In the genomic region with DNA sequence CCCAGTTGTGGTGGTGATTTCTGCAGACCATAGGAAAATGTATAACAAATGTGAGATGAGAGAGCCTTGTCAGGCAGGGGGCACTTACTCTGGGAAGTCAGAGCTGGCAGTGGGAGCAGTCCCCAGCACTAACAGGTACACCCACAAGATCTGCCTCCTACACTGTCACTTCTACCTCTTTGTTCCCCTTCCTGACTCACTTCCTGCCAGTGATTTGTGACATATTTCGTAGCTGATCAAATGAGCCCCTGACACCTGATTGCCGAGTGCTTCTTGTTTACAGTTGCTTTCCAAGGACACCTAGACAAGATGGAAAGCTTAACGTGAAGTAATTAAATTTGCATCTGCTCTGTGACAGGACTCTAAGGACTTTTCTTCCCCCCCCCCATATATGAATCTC, we compare ENCODE assay signal across 9 cellular contexts. TPM values are rescaled to one million over a fixed set of nuclear protein-coding genes. Genes with fewer than 3 reads are reported as not detected.
A peak's percentile ranks its signal among the peaks of the same experiment; 100 is the strongest.
DNase-seq lines count a peak whose midpoint lies in the region; ATAC-seq, FAIRE-seq and TF ChIP-seq lines count a peak whose summit lies in the region.
"Had no signal": no experiment of that assay in that cellular context is flagged by ENCODE, and none has a peak within 500 bp of the region (broad histone marks: within the 10 kb centered on the region; RNA-seq: fewer than 3 reads in every experiment).

No MANE protein-coding gene starts in this region.

- H3K27ac Mint-ChIP-seq in activated naive CD8-positive, alpha-beta T cell = peak overlapping the region; percentile 16

- peak overlapping the region; percentile 26 for H3K4me2 ChIP-seq in Loucy (ENCODE audit: low read depth, low read length, poor library complexity, severe bottlenecking)

- FAIRE-seq in GM18507 (lab: Jason Lieb, UNC) (peak; percentile 29), pancreas (lab: Jason Lieb, UNC) (no peak)

- H3K36me3 ChIP-seq in Loucy (ENCODE audit: insufficient read depth, low read length) (no peaks in the 10 kb centered on the region), pancreas (no peaks in the 10 kb centered on the region)

- H3K27me3 Mint-ChIP-seq in activated naive CD8-positive, alpha-beta T cell = no peaks in the 10 kb centered on the region

- H4K20me1 ChIP-seq in Loucy (ENCODE audit: insufficient read depth, low read length, poor library complexity, severe bottlenecking) = no peaks in the 10 kb centered on the region

- no peaks in the 10 kb centered on the region for H3F3A ChIP-seq in Loucy (ENCODE audit: low read depth)

- H3K9ac ChIP-seq in Loucy (ENCODE audit: low read depth, low read length, poor library complexity, severe bottlenecking) = no peak overlapping the region

- H3K4me1 Mint-ChIP-seq in activated naive CD8-positive, alpha-beta T cell (ENCODE audit: low read depth) = peaks cover 42% of the 10 kb centered on the region

- no peak overlapping the region for H3K4me3 ChIP-seq in Loucy (ENCODE audit: low read length, poor library complexity, severe bottlenecking)
- no peak overlapping the region for H3K4me3 ChIP-seq in pancreas

- TF ChIP-seq POLR2A in erythroblast (IDR thresholded peaks at IDR 0.05; ENCODE audit: low read length) = no peak

- H3K36me3 Mint-ChIP-seq in activated naive CD8-positive, alpha-beta T cell = peaks cover 11% of the 10 kb centered on the region

- TF ChIP-seq CTCF in Loucy (conservative IDR thresholded peaks at IDR 0.05; ENCODE audit: low read length) = no peak
- no peak for TF ChIP-seq CTCF in pancreas (IDR thresholded peaks at IDR 0.05)

- intact Hi-C loops in pancreas (cut with DNase I) = no loop called here

- 9 to 10% methylated on average over 3 of the region's 3 CpGs for WGBS in pancreas, 2 donors

- peaks cover 19% of the 10 kb centered on the region for H3K4me1 ChIP-seq in Loucy (ENCODE audit: insufficient read depth, low read length, poor library complexity, severe bottlenecking)
- peaks cover 11 to 37% (median 16%) of the 10 kb centered on the region in 3 donors for H3K4me1 ChIP-seq in pancreas

- ATAC-seq in pancreas (peak; percentile 35 to 82 (median 60)), HG02588 (IDR thresholded peaks at IDR 0.05; ENCODE audit: unreplicated experiment) (no peak)

- H3K9me3 Mint-ChIP-seq in activated naive CD8-positive, alpha-beta T cell (ENCODE audit: low read depth) = peaks cover 4% of the 10 kb centered on the region

- peak overlapping the region in 2 of 4 donors; percentile 54 to 60 for H3K27ac ChIP-seq in pancreas

- no peak for DNase-seq in GM18507 (ENCODE audit: extremely low spot score, insufficient read length, low read depth)
- peak in 1 of 6 donors; percentile 17 for DNase-seq in pancreas
- no peak for DNase-seq in erythroblast (lab: John Stamatoyannopoulos, UW)
- DNase-seq in AG08395 (ENCODE audit: low spot score) = no peak
- DNase-seq: islet precursor cell, NCI-H526 had no signal

- H3K9me3 ChIP-seq in Loucy (ENCODE audit: insufficient read depth, low read depth, low read length) = peaks cover 4% of the 10 kb centered on the region; the same call in 1 of the 2 replicates
- no peaks in the 10 kb centered on the region for H3K9me3 ChIP-seq in pancreas

- peak overlapping the region; percentile 55 for H3K4me3 Mint-ChIP-seq in activated naive CD8-positive, alpha-beta T cell

- H3K79me2 ChIP-seq in Loucy (ENCODE audit: insufficient read depth, low read length) = peaks cover 79% of the 10 kb centered on the region

- H2AFZ ChIP-seq in Loucy (ENCODE audit: low read length) = no peak overlapping the region

- no peaks in the 10 kb centered on the region for H3K9me2 ChIP-seq in Loucy (replicated peaks; ENCODE audit: low read depth, low read length)

- no peaks in the 10 kb centered on the region for H3K27me3 ChIP-seq in Loucy (ENCODE audit: insufficient read depth, low read length, poor library complexity, severe bottlenecking)
- no peaks in the 10 kb centered on the region for H3K27me3 ChIP-seq in pancreas

RNA-seq across cellular contexts. Expression of gene FTO, which starts 40.5 kb away (rescaled TPM):
- total RNA-seq in pancreas = 10 to 100 TPM; 30.1 to 45.0 (median 34.8) TPM
- 10 to 100 TPM in 1 of 2 donors, 1 to 10 TPM in 1; 7.6 to 19.0 TPM for polyA plus RNA-seq in pancreas

RNA-seq across cellular contexts. Expression of gene RPGRIP1L, which starts 40.8 kb away (rescaled TPM):
- 1 to 10 TPM; 1.4 to 5.2 (median 2.0) TPM for total RNA-seq in pancreas
- polyA plus RNA-seq in pancreas = 1 to 10 TPM; 1.1 to 1.6 TPM
